ENCODE assay signal across 1 cellular context in genomic region chr2:231709981-231710750, GRCh38.
TF ChIP-seq lines count a peak whose summit lies in the region.

No MANE protein-coding gene starts in this region.

TF ChIP-seq in K562, 482 proteins besides CTCF, POLR2A, EP300 and RAD21 (continued from another document and continues in another):
- TF ChIP-seq RREB1 (CRISPR knock-in tag; IDR thresholded peaks at IDR 0.05): 0 out of 2 replicates have a peak, but pooled peaks have one; percentile 12
- TF ChIP-seq ARHGAP35 (IDR thresholded peaks at IDR 0.05; ENCODE audit: partially characterized antibody): no peak
- no peak for TF ChIP-seq HIVEP1 (CRISPR knock-in tag; IDR thresholded peaks at IDR 0.05)
- no peak for TF ChIP-seq HOMEZ (CRISPR knock-in tag; IDR thresholded peaks at IDR 0.05)
- no peak for TF ChIP-seq POLR2B (IDR thresholded peaks at IDR 0.05; ENCODE audit: low read depth, partially characterized antibody)
- no peak for TF ChIP-seq ZFP1 (CRISPR knock-in tag; IDR thresholded peaks at IDR 0.05)
- no peak for TF ChIP-seq NEUROD1 (IDR thresholded peaks at IDR 0.05; ENCODE audit: borderline replicate concordance, low read depth, low read length, partially characterized antibody)
- TF ChIP-seq MAFF (IDR thresholded peaks at IDR 0.05; ENCODE audit: low read length): no peak
- TF ChIP-seq KLF6 (CRISPR knock-in tag; IDR thresholded peaks at IDR 0.05; ENCODE audit: borderline replicate concordance): no peak
- TF ChIP-seq ZNF518B (CRISPR knock-in tag; IDR thresholded peaks at IDR 0.05): no peak
- TF ChIP-seq NR1H2 (CRISPR knock-in tag; IDR thresholded peaks at IDR 0.05): no peak
- TF ChIP-seq NR0B1 (IDR thresholded peaks at IDR 0.05; ENCODE audit: partially characterized antibody): no peak
- no peak for TF ChIP-seq ZNF707 (CRISPR knock-in tag; conservative IDR thresholded peaks at IDR 0.05)
- no peak for TF ChIP-seq MBD1 (CRISPR knock-in tag; IDR thresholded peaks at IDR 0.05)
- TF ChIP-seq DEAF1 (CRISPR knock-in tag; IDR thresholded peaks at IDR 0.05): no peak
- TF ChIP-seq ZBTB8A (IDR thresholded peaks at IDR 0.05; ENCODE audit: partially characterized antibody): no peak
- TF ChIP-seq RNF219 (CRISPR knock-in tag; IDR thresholded peaks at IDR 0.05): no peak
- TF ChIP-seq SLC30A9 (CRISPR knock-in tag; IDR thresholded peaks at IDR 0.05): no peak
- TF ChIP-seq KAT8 (IDR thresholded peaks at IDR 0.05; ENCODE audit: low read depth): no peak
- TF ChIP-seq REST (CRISPR knock-in tag; IDR thresholded peaks at IDR 0.05; ENCODE audit: low read depth): no peak
- no peak for TF ChIP-seq ELK3 (CRISPR knock-in tag; IDR thresholded peaks at IDR 0.05)
- no peak for TF ChIP-seq HDAC6 (IDR thresholded peaks at IDR 0.05; ENCODE audit: low read depth, low read length)
